Comparison of ENCODE assay signal across 1 cellular context in the genomic region with DNA sequence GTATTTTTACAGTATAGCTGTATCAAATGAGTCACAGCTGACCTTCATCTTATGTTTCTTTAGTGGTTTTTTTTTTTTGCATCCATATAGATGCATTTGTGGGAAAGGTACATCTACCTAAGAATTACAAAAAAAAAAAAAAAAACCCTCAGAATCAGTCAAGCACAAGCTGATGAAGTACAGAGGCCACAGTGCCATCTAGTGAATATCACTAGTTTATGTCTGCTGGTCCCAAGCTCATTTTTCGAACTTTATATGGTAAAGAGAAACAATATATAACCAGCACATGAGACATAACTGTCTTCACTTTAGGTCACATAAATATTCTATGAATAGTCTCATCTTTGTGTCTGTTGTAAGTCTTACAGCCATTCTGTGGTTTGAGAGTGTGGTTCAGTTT.
TF ChIP-seq lines count a peak whose summit lies in the region.

No MANE protein-coding gene starts in this region.

TF ChIP-seq in SK-N-SH treated with all-trans-retinoic acid at 6 μM for 48 hours, 23 proteins besides CTCF, POLR2A, EP300 and RAD21 (continued from another document):
- no peak for TF ChIP-seq CREB5 (CRISPR knock-in tag; IDR thresholded peaks at IDR 0.05; ENCODE audit: low read depth)
- no peak for TF ChIP-seq ARNTL (CRISPR knock-in tag; IDR thresholded peaks at IDR 0.05; ENCODE audit: borderline replicate concordance, low read depth)
